In genomic region chr7:130242198-130243014, GRCh38 we compare ENCODE assay signal across 9 cellular contexts. TPM values are rescaled to one million over a fixed set of nuclear protein-coding genes. Genes with fewer than 3 reads are reported as not detected.
DNase-seq lines count a peak whose midpoint lies in the region; ATAC-seq, FAIRE-seq and TF ChIP-seq lines count a peak whose summit lies in the region.
"Had no signal": no experiment of that assay in that cellular context is flagged by ENCODE, and none has a peak within 500 bp of the region (broad histone marks: within the 10 kb centered on the region; RNA-seq: fewer than 3 reads in every experiment).

No MANE protein-coding gene starts in this region.

- H3K9me3 ChIP-seq in AG04450 (ENCODE audit: control insufficient read depth, insufficient read depth, low read length), result no peaks in the 10 kb centered on the region
- H3K9me3 ChIP-seq in left lung, result no peaks in the 10 kb centered on the region

- H3K4me3 ChIP-seq in AG04450 (ENCODE audit: low read depth, low read length), result no peak overlapping the region
- H3K4me3 ChIP-seq in left lung, result no peak overlapping the region

- no peak overlapping the region for H3K4me3 Mint-ChIP-seq in WTC11

- H3K27me3 ChIP-seq in AG04450 (ENCODE audit: control insufficient read depth, insufficient read depth, low read length), result peaks cover 3% of the 10 kb centered on the region
- H3K27me3 ChIP-seq in left lung, result no peaks in the 10 kb centered on the region

- DNase-seq in AG04450 (ENCODE audit: low read depth, low spot score) (peak; percentile 4), GM18507 (ENCODE audit: extremely low spot score, insufficient read length, low read depth) (peak; percentile 30), NCI-H1417 (lab: John Stamatoyannopoulos, UW) (peak; percentile 59 to 82 (median 76)), WTC11 (ENCODE audit: low spot score) (peak; percentile 81), left lung (no peak)
- DNase-seq in central memory CD4-positive, alpha-beta T cell, result peak; percentile 19
- DNase-seq in stimulated activated CD8-positive, alpha-beta memory T cell treated with anti-CD3 and anti-CD28 coated beads, Interleukin-12 subunit alpha, Interleukin-12 subunit beta, amount 100 ng/mL, for 24 hours (ENCODE audit: extremely low read depth), result peak; percentile 14

- peaks cover 15% of the 10 kb centered on the region for H3K9me3 Mint-ChIP-seq in WTC11

- H3K27ac ChIP-seq in AG04450 (ENCODE audit: low read depth, low read length), result no peak overlapping the region
- no peak overlapping the region for H3K27ac ChIP-seq in left lung

- peak; percentile 78 for TF ChIP-seq CTCF in AG04450 (IDR thresholded peaks at IDR 0.05; ENCODE audit: low read depth, low read length)
- TF ChIP-seq CTCF in WTC11 (IDR thresholded peaks at IDR 0.05), result peak; percentile 91
- TF ChIP-seq CTCF in left lung (IDR thresholded peaks at IDR 0.05), result peak; percentile 64 to 65

- POLR2A ChIA-PET in AG04450 (lab: Yijun Ruan, JAX), result no interaction called here
- POLR2A ChIA-PET in WTC11 (lab: Charles Lee), result no interaction called here

- H3K27ac Mint-ChIP-seq in WTC11, result no peak overlapping the region

- H3K4me1 ChIP-seq in left lung, result no peaks in the 10 kb centered on the region

- H3K36me3 ChIP-seq in left lung, result no peaks in the 10 kb centered on the region

- peak; percentile 71 for FAIRE-seq in GM18507 (lab: Jason Lieb, UNC)

- peak; percentile 100 for ATAC-seq in WTC11
- peak; percentile 92 for ATAC-seq in left lung
- ATAC-seq in HG02852 (IDR thresholded peaks at IDR 0.05; ENCODE audit: unreplicated experiment), result no peak

- CTCF ChIA-PET in AG04450 (lab: Charles Lee), result interaction anchor here (0.5 to 1.9 kb wide), 3 partner anchors 170 to 515 kb away, joined by 3 to 7 read pairs (median 7); no protein-coding TSS in a partner anchor
- CTCF ChIA-PET in WTC11 (lab: Charles Lee), result no interaction called here

- no peaks in the 10 kb centered on the region; the same call in 1 of the 2 replicates for H3K4me1 Mint-ChIP-seq in WTC11

- intact Hi-C loops in left lung (cut with DNase I), result no loop called here

- no peaks in the 10 kb centered on the region; the same call in 1 of the 2 replicates for H3K36me3 Mint-ChIP-seq in WTC11

- H3K27me3 Mint-ChIP-seq in WTC11 (ENCODE audit: low read depth), result no peaks in the 10 kb centered on the region

TF ChIP-seq in WTC11, 78 proteins besides CTCF, POLR2A, EP300 and RAD21:
- TF ChIP-seq PRRX2 (CRISPR knock-in tag; IDR thresholded peaks at IDR 0.05) (no peak), NR3C1 (CRISPR knock-in tag; conservative IDR thresholded peaks at IDR 0.05; ENCODE audit: low read depth) (no peak)

RNA-seq across cellular contexts. Expression of gene CPA2, which starts 24.3 kb away (rescaled TPM):
- polyA plus RNA-seq in AG04450 (2011; rRNA removed), result 0.05 and 0.10 TPM in 2 replicates
- not detected in 2 replicates for polyA minus RNA-seq in AG04450 (2011; rRNA and poly(A)+ RNA removed)
- total RNA-seq in WTC11 (2021) (0.90 to 2.3 TPM (median 1.3 TPM) in 3 replicates), left lung (not detected)
- total RNA-seq: urinary bladder had no signal

RNA-seq across cellular contexts. Expression of gene SSMEM1, which starts 34.7 kb away (rescaled TPM):
- polyA plus RNA-seq in AG04450 (2011; rRNA removed), result not detected in 2 replicates
- polyA minus RNA-seq in AG04450 (2011; rRNA and poly(A)+ RNA removed), result not detected in 2 replicates
- total RNA-seq in WTC11 (2021) (not detected in 3 replicates), left lung (not detected)
- total RNA-seq: urinary bladder had no signal
- polyA plus RNA-seq: urinary bladder had no signal

RNA-seq across cellular contexts. Expression of gene TMEM209, which starts 37.2 kb away (rescaled TPM):
- 12.9 and 15.2 TPM in 2 replicates for polyA plus RNA-seq in AG04450 (2011; rRNA removed)
- polyA minus RNA-seq in AG04450 (2011; rRNA and poly(A)+ RNA removed), result 23.0 and 25.8 TPM in 2 replicates
- 21.0 to 25.8 TPM (median 23.5 TPM) in 3 replicates for total RNA-seq in WTC11 (2021)
- 10 to 100 TPM; 19.7 to 23.5 TPM for total RNA-seq in left lung

RNA-seq across cellular contexts. Expression of gene CPA4, which starts 50.6 kb away (rescaled TPM):
- 65.7 and 71.8 TPM in 2 replicates for polyA plus RNA-seq in AG04450 (2011; rRNA removed)
- polyA minus RNA-seq in AG04450 (2011; rRNA and poly(A)+ RNA removed), result 58.9 and 61.8 TPM in 2 replicates
- total RNA-seq in WTC11 (2021) (0.11 TPM in 2 of 3 replicates, not detected in the other), left lung (1 to 10 TPM in 1 of 2 donors, under 1 TPM in 1; 0.20 to 1.5 TPM)
- polyA plus RNA-seq: urinary bladder had no signal

Comparison
In these comparisons a context has a peak if more than half of its experiments do, and no peak if none do; other contexts are left out.
1. DNase-seq: peak in AG04450 (single experiment), GM18507 (single experiment), NCI-H1417 (3 of 3), WTC11 (single experiment), central memory CD4-positive, alpha-beta T cell (single experiment) and stimulated activated CD8-positive, alpha-beta memory T cell treated with anti-CD3 and anti-CD28 coated beads, Interleukin-12 subunit alpha, Interleukin-12 subunit beta, amount 100 ng/mL, for 24 hours (single experiment); none in left lung (0 of 2).
2. Peak in every context shown above with its lines, with median percentiles within 50 percentile points of each other: CTCF ChIP-seq.